In the genomic region with DNA sequence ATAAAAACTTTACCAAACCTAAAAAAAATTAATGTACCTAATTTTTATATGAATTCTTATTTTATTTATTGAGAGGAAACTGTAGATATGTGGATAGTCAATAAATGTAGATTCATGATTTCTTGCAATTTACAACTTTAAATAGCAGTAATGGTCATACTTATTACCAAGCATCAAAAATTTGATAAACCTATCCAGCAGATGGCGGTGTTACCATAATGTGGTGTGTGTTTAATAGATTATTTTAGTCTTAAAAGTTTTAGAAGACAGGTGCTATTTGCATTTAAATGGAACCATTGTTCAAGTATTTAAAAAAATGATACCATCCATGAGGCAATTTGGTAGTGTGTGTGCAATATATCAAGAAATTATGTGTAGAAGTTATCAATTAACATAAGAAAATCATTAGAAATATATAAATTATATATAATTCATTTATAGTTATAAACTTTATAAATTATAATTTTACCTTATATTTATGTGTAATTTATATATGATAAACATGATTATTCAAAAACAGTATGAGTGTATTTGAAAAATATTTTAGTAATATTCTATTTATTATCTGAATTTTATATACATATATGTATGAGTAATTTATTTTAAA, we compare ENCODE assay signal across 8 cellular contexts.
DNase-seq lines count a peak whose midpoint lies in the region; ATAC-seq, FAIRE-seq and TF ChIP-seq lines count a peak whose summit lies in the region.

No MANE protein-coding gene starts in this region.

- H3K36me3 Mint-ChIP-seq in Calu3 (ENCODE audit: insufficient read depth, unreplicated experiment), result no peaks in the 10 kb centered on the region
- H3K36me3 Mint-ChIP-seq in naive thymus-derived CD8-positive, alpha-beta T cell, result peaks cover 0 to 8% (median 0%) of the 10 kb centered on the region in 3 donors

- TF ChIP-seq CTCF in Calu3 (IDR thresholded peaks at IDR 0.05; ENCODE audit: unreplicated experiment) (peak; percentile 60), foreskin fibroblast (IDR thresholded peaks at IDR 0.05; ENCODE audit: low read depth, low read length) (peak; percentile 15)

- DNase-seq in Calu3, result peak; percentile 64
- DNase-seq in HTR-8/SVneo (ENCODE audit: insufficient read length, low spot score), result peak; percentile 13
- peak; percentile 61 for DNase-seq in RKO (ENCODE audit: low spot score)
- peak in 1 of 2 donors; percentile 4 for DNase-seq in foreskin fibroblast
- DNase-seq in naive thymus-derived CD8-positive, alpha-beta T cell, result no peak
- DNase-seq in stimulated activated naive CD4-positive, alpha-beta T cell treated with Interleukin-2 at 50 U/mL for 16 hours (lab: John Stamatoyannopoulos, UW), result no peak
- DNase-seq in stimulated activated CD4-positive, alpha-beta T cell treated with anti-CD3 and anti-CD28 coated beads, Interleukin-1b, Interleukin-23, amount 100 ng/mL, for 48 hours, result no peak

- FAIRE-seq in HTR-8/SVneo (lab: Jason Lieb, UNC), result no peak

- POLR2A ChIA-PET in naive thymus-derived CD8-positive, alpha-beta T cell (lab: Charles Lee), result no interaction called here

- BruUV-seq in Calu3 (replicated peaks; lab: Mats Ljungman, UMichigan), result no TSS peak

- CTCF ChIA-PET in Calu3 (lab: Charles Lee), result interaction anchor here (1.0 to 2.0 kb wide), 2 partner anchors 672 to 1019 kb away, joined by 4 to 7 read pairs; no protein-coding TSS in a partner anchor

- no peak for ATAC-seq in naive thymus-derived CD8-positive, alpha-beta T cell
- no peak for ATAC-seq in GM19035 (IDR thresholded peaks at IDR 0.05; ENCODE audit: unreplicated experiment)

- H3K4me1 Mint-ChIP-seq in Calu3 (ENCODE audit: low read depth, unreplicated experiment), result no peaks in the 10 kb centered on the region
- H3K4me1 Mint-ChIP-seq in naive thymus-derived CD8-positive, alpha-beta T cell, result no peaks in the 10 kb centered on the region

- peaks cover 4% of the 10 kb centered on the region for H3K9me3 Mint-ChIP-seq in Calu3 (ENCODE audit: low read depth, unreplicated experiment)
- peaks cover 3 to 21% (median 11%) of the 10 kb centered on the region in 9 donors for H3K9me3 Mint-ChIP-seq in naive thymus-derived CD8-positive, alpha-beta T cell

- H3K27me3 Mint-ChIP-seq in Calu3 (ENCODE audit: unreplicated experiment), result no peaks in the 10 kb centered on the region
- no peaks in the 10 kb centered on the region for H3K27me3 Mint-ChIP-seq in naive thymus-derived CD8-positive, alpha-beta T cell

- H3K27ac Mint-ChIP-seq in Calu3 (ENCODE audit: unreplicated experiment), result no peak overlapping the region
- no peak overlapping the region for H3K27ac Mint-ChIP-seq in naive thymus-derived CD8-positive, alpha-beta T cell

- intact Hi-C loops in Calu3 (cut with micrococcal nuclease; ENCODE audit: unreplicated experiment), result loop anchor here (1.0 to 10.0 kb wide), 7 partner anchors 542 to 1337 kb away; no protein-coding TSS in a partner anchor

- no peak overlapping the region for H3K4me3 ChIP-seq in foreskin fibroblast (ENCODE audit: low read depth in 1 of 2, low read length in 2 of 2)

- H3K4me3 Mint-ChIP-seq in Calu3 (ENCODE audit: low read depth, unreplicated experiment), result no peak overlapping the region
- H3K4me3 Mint-ChIP-seq in naive thymus-derived CD8-positive, alpha-beta T cell, result no peak overlapping the region

Comparison
In these comparisons a context has a peak if more than half of its experiments do, and no peak if none do; other contexts are left out.
1. DNase-seq: peak in Calu3 (single experiment), HTR-8/SVneo (single experiment) and RKO (single experiment); none in naive thymus-derived CD8-positive, alpha-beta T cell (0 of 10), stimulated activated naive CD4-positive, alpha-beta T cell treated with Interleukin-2 at 50 U/mL for 16 hours (single experiment) and stimulated activated CD4-positive, alpha-beta T cell treated with anti-CD3 and anti-CD28 coated beads, Interleukin-1b, Interleukin-23, amount 100 ng/mL, for 48 hours (single experiment).